Comparison of ENCODE assay signal across 9 cellular contexts in genomic region chr22:50202130-50202671, GRCh38. TPM values are rescaled to one million over a fixed set of nuclear protein-coding genes. Genes with fewer than 3 reads are reported as not detected.
DNase-seq lines count a peak whose midpoint lies in the region; ATAC-seq and TF ChIP-seq lines count a peak whose summit lies in the region.
"Had no signal": no experiment of that assay in that cellular context is flagged by ENCODE, and none has a peak within 500 bp of the region (broad histone marks: within the 10 kb centered on the region; RNA-seq: fewer than 3 reads in every experiment).

No MANE protein-coding gene starts in this region.

- POLR2A ChIA-PET in activated CD8-positive, alpha-beta T cell treated with anti-CD3 and anti-CD28 coated beads for 36 hours (lab: Charles Lee), result interaction anchor here (0.6 to 1.8 kb wide), 3 partner anchors 11 to 300 kb away, joined by 3 to 11 read pairs (median 3); no protein-coding TSS in a partner anchor

- CTCF ChIA-PET in activated CD8-positive, alpha-beta T cell treated with anti-CD3 and anti-CD28 coated beads for 36 hours (lab: Charles Lee), result no interaction called here

- peaks cover 19% of the 10 kb centered on the region for H3K36me3 Mint-ChIP-seq in activated CD8-positive, alpha-beta T cell treated with anti-CD3 and anti-CD28 coated beads for 36 hours (ENCODE audit: low read depth)
- H3K36me3 Mint-ChIP-seq in stimulated activated effector memory CD8-positive, alpha-beta T cell treated with anti-CD3 and anti-CD28 coated beads, Interleukin-12 subunit alpha, Interleukin-12 subunit beta, amount 100 ng/mL, for 72 hours, result peaks cover 62% of the 10 kb centered on the region

- DNase-seq in HL-60 (ENCODE audit: low read depth in 1 of 2, low spot score in 1 of 2) (no peak), occipital lobe (lab: John Stamatoyannopoulos, UW) (no peak), SKM-1 treated with dmso at 0.1 percent for 144 hours (lab: John Stamatoyannopoulos, UW; ENCODE audit: unreplicated experiment) (no peak), C1 segment of cervical spinal cord (lab: John Stamatoyannopoulos, UW) (no peak)
- no peak for DNase-seq in activated CD8-positive, alpha-beta T cell treated with anti-CD3 and anti-CD28 coated beads for 36 hours
- DNase-seq in stimulated activated effector memory CD8-positive, alpha-beta T cell treated with anti-CD3 and anti-CD28 coated beads, Interleukin-12 subunit alpha, Interleukin-12 subunit beta, amount 100 ng/mL, for 72 hours (ENCODE audit: low spot score in 2 of 2), result no peak
- DNase-seq: stimulated activated CD4-positive, alpha-beta T cell treated with anti-CD3 and anti-CD28 coated beads, Interleukin-4, amount 100 ng/mL, for 4 hours had no signal

- H3K9me3 ChIP-seq in iPS-20b (ENCODE audit: insufficient read depth, low read depth, low read length), result no peaks in the 10 kb centered on the region

- peak overlapping the region; percentile 59; the same call in 1 of the 2 replicates for H3K9ac ChIP-seq in iPS-20b (ENCODE audit: low read depth, low read length)

- no peak for TF ChIP-seq CTCF in HL-60 (IDR thresholded peaks at IDR 0.05; ENCODE audit: insufficient read depth, low read length)
- no peak for TF ChIP-seq CTCF in activated CD8-positive, alpha-beta T cell treated with anti-CD3 and anti-CD28 coated beads for 36 hours (IDR thresholded peaks at IDR 0.05)

- peak overlapping the region; percentile 83 for H3K4me3 Mint-ChIP-seq in activated CD8-positive, alpha-beta T cell treated with anti-CD3 and anti-CD28 coated beads for 36 hours
- H3K4me3 Mint-ChIP-seq in stimulated activated effector memory CD8-positive, alpha-beta T cell treated with anti-CD3 and anti-CD28 coated beads, Interleukin-12 subunit alpha, Interleukin-12 subunit beta, amount 100 ng/mL, for 72 hours, result peak overlapping the region; percentile 73

- no peaks in the 10 kb centered on the region for H3K27me3 Mint-ChIP-seq in activated CD8-positive, alpha-beta T cell treated with anti-CD3 and anti-CD28 coated beads for 36 hours

- no peaks in the 10 kb centered on the region for H3K4me1 ChIP-seq in iPS-20b (ENCODE audit: insufficient read depth, low read length)

- peaks cover 23% of the 10 kb centered on the region for H3K36me3 ChIP-seq in iPS-20b (ENCODE audit: insufficient read depth, low read depth, low read length)

- intact Hi-C loops in activated CD8-positive, alpha-beta T cell treated with anti-CD3 and anti-CD28 coated beads for 36 hours (cut with micrococcal nuclease), result no loop called here

- peak overlapping the region; percentile 65 for H3K4me3 ChIP-seq in HL-60 (replicated peaks; ENCODE audit: insufficient read depth, low read length)
- H3K4me3 ChIP-seq in iPS-20b (ENCODE audit: low read length), result peak overlapping the region; percentile 75; the same call in 1 of the 2 replicates

- peak overlapping the region; percentile 43 for H3K27ac Mint-ChIP-seq in activated CD8-positive, alpha-beta T cell treated with anti-CD3 and anti-CD28 coated beads for 36 hours
- H3K27ac Mint-ChIP-seq in stimulated activated effector memory CD8-positive, alpha-beta T cell treated with anti-CD3 and anti-CD28 coated beads, Interleukin-12 subunit alpha, Interleukin-12 subunit beta, amount 100 ng/mL, for 72 hours, result peak overlapping the region; percentile 82

- no peaks in the 10 kb centered on the region for H3K9me3 Mint-ChIP-seq in activated CD8-positive, alpha-beta T cell treated with anti-CD3 and anti-CD28 coated beads for 36 hours
- H3K9me3 Mint-ChIP-seq in stimulated activated effector memory CD8-positive, alpha-beta T cell treated with anti-CD3 and anti-CD28 coated beads, Interleukin-12 subunit alpha, Interleukin-12 subunit beta, amount 100 ng/mL, for 72 hours, result no peaks in the 10 kb centered on the region

- H3K27me3 ChIP-seq in HL-60 (ENCODE audit: insufficient read depth, poor library complexity, severe bottlenecking), result no peaks in the 10 kb centered on the region
- H3K27me3 ChIP-seq in iPS-20b (ENCODE audit: insufficient read depth, low read length), result peaks cover 7% of the 10 kb centered on the region; the same call in 1 of the 2 replicates

- H3K27ac ChIP-seq in HL-60 (replicated peaks) (no peak overlapping the region; the same call in 1 of the 2 replicates), iPS-20b (ENCODE audit: low read length) (no peak overlapping the region)

- H3K4me1 Mint-ChIP-seq in activated CD8-positive, alpha-beta T cell treated with anti-CD3 and anti-CD28 coated beads for 36 hours (ENCODE audit: low read depth), result peaks cover 27% of the 10 kb centered on the region
- H3K4me1 Mint-ChIP-seq in stimulated activated effector memory CD8-positive, alpha-beta T cell treated with anti-CD3 and anti-CD28 coated beads, Interleukin-12 subunit alpha, Interleukin-12 subunit beta, amount 100 ng/mL, for 72 hours, result peaks cover 36% of the 10 kb centered on the region

- no peak for ATAC-seq in activated CD8-positive, alpha-beta T cell treated with anti-CD3 and anti-CD28 coated beads for 36 hours
- no peak for ATAC-seq in stimulated activated effector memory CD8-positive, alpha-beta T cell treated with anti-CD3 and anti-CD28 coated beads, Interleukin-12 subunit alpha, Interleukin-12 subunit beta, amount 100 ng/mL, for 72 hours
- ATAC-seq in HG03520 (IDR thresholded peaks at IDR 0.05; ENCODE audit: unreplicated experiment), result no peak

RNA-seq across cellular contexts. Expression of gene SELENOO, which starts 1.4 kb away (rescaled TPM):
- total RNA-seq in activated CD8-positive, alpha-beta T cell treated with anti-CD3 and anti-CD28 coated beads for 36 hours, result 10 to 100 TPM; 24.0 to 25.5 TPM
- 7.8 TPM for total RNA-seq in occipital lobe

RNA-seq across cellular contexts. Expression of gene TRABD, which starts 16.5 kb away (rescaled TPM):
- total RNA-seq in activated CD8-positive, alpha-beta T cell treated with anti-CD3 and anti-CD28 coated beads for 36 hours, result 100 to 1,000 TPM; 110 to 114 TPM
- 3.0 TPM for total RNA-seq in occipital lobe

RNA-seq across cellular contexts. Expression of gene PANX2, which starts 31.7 kb away (rescaled TPM):
- total RNA-seq in activated CD8-positive, alpha-beta T cell treated with anti-CD3 and anti-CD28 coated beads for 36 hours, result 1 to 10 TPM; 3.3 to 3.9 TPM
- 3.1 TPM for total RNA-seq in occipital lobe

RNA-seq across cellular contexts. Expression of gene TUBGCP6, which starts 42.6 kb away (rescaled TPM):
- total RNA-seq in activated CD8-positive, alpha-beta T cell treated with anti-CD3 and anti-CD28 coated beads for 36 hours, result 10 to 100 TPM; 44.8 to 47.2 TPM
- 34.0 TPM for total RNA-seq in occipital lobe

RNA-seq across cellular contexts. Expression of gene HDAC10, which starts 48.9 kb away (rescaled TPM):
- 10 to 100 TPM; 43.0 to 44.3 TPM for total RNA-seq in activated CD8-positive, alpha-beta T cell treated with anti-CD3 and anti-CD28 coated beads for 36 hours
- total RNA-seq in occipital lobe, result 19.8 TPM

Comparison
In these comparisons a context has a peak if more than half of its experiments do, and no peak if none do; other contexts are left out.
1. RNA of gene TRABD, which starts 16.5 kb away (total RNA-seq): 110 to 114 TPM in activated CD8-positive, alpha-beta T cell treated with anti-CD3 and anti-CD28 coated beads for 36 hours; 3.0 TPM in occipital lobe (single experiment); every median in the first group is over 10 times any median in the second.